In genomic region chr4:164134388-164134787, GRCh38 we compare ENCODE assay signal across 9 cellular contexts.
"Had no signal": no experiment of that assay in that cellular context is flagged by ENCODE, and none has a peak within 500 bp of the region (broad histone marks: within the 10 kb centered on the region; RNA-seq: fewer than 3 reads in every experiment).

No MANE protein-coding gene starts in this region.

- H3K4me3 ChIP-seq: GM23248, HAP-1, K562 had no signal

- H3K36me3 ChIP-seq: HAP-1 had no signal

- DNase-seq: GM23248, GOT3, H7, HFFc6, IMR-90 had no signal

- H3K27ac ChIP-seq: GM23248, HL-60 had no signal

- H3K4me1 ChIP-seq: HAP-1 had no signal

- ATAC-seq: HCT116, K562 had no signal

- H2AFZ ChIP-seq: GM23248 had no signal

- H3K9me3 ChIP-seq: HAP-1 had no signal

- H3K9ac ChIP-seq: GM23248 had no signal
